Comparison of ENCODE assay signal across 1 cellular context in genomic region chr6:13538084-13538483, GRCh38.
A peak's percentile ranks its signal among the peaks of the same experiment; 100 is the strongest.
TF ChIP-seq lines count a peak whose summit lies in the region.

No MANE protein-coding gene starts in this region.

TF ChIP-seq in GM12878, 131 proteins besides CTCF, POLR2A, EP300 and RAD21:
- TF ChIP-seq STAT3 (IDR thresholded peaks at IDR 0.05; ENCODE audit: low read depth, low read length) (no peak), KLF5 (IDR thresholded peaks at IDR 0.05; ENCODE audit: partially characterized antibody) (no peak), MTA2 (IDR thresholded peaks at IDR 0.05; ENCODE audit: low read depth) (no peak), SMC3 (IDR thresholded peaks at IDR 0.05; ENCODE audit: borderline replicate concordance, low read length) (peak; percentile 76; the same call in 1 of the 2 replicates), RFX5 (IDR thresholded peaks at IDR 0.05; ENCODE audit: low read depth, low read length) (no peak), PML (IDR thresholded peaks at IDR 0.05; ENCODE audit: low read length) (no peak)
- TF ChIP-seq, protein P1, sequence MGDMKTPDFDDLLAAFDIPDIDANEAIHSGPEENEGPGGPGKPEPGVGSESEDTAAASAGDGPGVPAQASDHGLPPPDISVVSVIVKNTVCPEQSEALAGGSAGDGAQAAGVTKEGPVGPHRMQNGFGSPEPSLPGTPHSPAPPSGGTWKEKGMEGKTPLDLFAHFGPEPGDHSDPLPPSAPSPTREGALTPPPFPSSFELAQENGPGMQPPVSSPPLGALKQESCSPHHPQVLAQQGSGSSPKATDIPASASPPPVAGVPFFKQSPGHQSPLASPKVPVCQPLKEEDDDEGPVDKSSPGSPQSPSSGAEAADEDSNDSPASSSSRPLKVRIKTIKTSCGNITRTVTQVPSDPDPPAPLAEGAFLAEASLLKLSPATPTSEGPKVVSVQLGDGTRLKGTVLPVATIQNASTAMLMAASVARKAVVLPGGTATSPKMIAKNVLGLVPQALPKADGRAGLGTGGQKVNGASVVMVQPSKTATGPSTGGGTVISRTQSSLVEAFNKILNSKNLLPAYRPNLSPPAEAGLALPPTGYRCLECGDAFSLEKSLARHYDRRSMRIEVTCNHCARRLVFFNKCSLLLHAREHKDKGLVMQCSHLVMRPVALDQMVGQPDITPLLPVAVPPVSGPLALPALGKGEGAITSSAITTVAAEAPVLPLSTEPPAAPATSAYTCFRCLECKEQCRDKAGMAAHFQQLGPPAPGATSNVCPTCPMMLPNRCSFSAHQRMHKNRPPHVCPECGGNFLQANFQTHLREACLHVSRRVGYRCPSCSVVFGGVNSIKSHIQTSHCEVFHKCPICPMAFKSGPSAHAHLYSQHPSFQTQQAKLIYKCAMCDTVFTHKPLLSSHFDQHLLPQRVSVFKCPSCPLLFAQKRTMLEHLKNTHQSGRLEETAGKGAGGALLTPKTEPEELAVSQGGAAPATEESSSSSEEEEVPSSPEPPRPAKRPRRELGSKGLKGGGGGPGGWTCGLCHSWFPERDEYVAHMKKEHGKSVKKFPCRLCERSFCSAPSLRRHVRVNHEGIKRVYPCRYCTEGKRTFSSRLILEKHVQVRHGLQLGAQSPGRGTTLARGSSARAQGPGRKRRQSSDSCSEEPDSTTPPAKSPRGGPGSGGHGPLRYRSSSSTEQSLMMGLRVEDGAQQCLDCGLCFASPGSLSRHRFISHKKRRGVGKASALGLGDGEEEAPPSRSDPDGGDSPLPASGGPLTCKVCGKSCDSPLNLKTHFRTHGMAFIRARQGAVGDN (IDR thresholded peaks at IDR 0.05), result no peak
